ENCODE assay signal across 8 cellular contexts in genomic region chr14:36069535-36069900, GRCh38.
A peak's percentile ranks its signal among the peaks of the same experiment; 100 is the strongest.
DNase-seq lines count a peak whose midpoint lies in the region; ATAC-seq and TF ChIP-seq lines count a peak whose summit lies in the region.

No MANE protein-coding gene starts in this region.

- peak; percentile 32 for DNase-seq in AG10803 (ENCODE audit: low read depth)
- peak; percentile 30 for DNase-seq in NCI-H2081 treated with DMSO at 0.1 percent for 48 hours (lab: John Stamatoyannopoulos, UW)
- peak; percentile 79 for DNase-seq in globus pallidus (ENCODE audit: low spot score)
- peak; percentile 7 for DNase-seq in prostate gland (ENCODE audit: low spot score)
- no peak for DNase-seq in activated CD4-positive, CD25-positive, alpha-beta regulatory T cell (lab: John Stamatoyannopoulos, UW)

- TF ChIP-seq CTCF in AG10803 (conservative IDR thresholded peaks at IDR 0.05; ENCODE audit: low read length) (peak; percentile 65), WI38 (IDR thresholded peaks at IDR 0.05; ENCODE audit: low read depth, low read length) (peak; percentile 51), prostate gland (IDR thresholded peaks at IDR 0.05) (peak in 3 of 4 experiments; percentile 32 to 34 (median 34))

- no peak for TF ChIP-seq POLR2A in prostate gland (IDR thresholded peaks at IDR 0.05)

- H3K27ac ChIP-seq in prostate gland: no peak overlapping the region

- intact Hi-C loops in prostate gland (cut with DNase I): no loop called here

- H3K4me1 ChIP-seq in prostate gland (replicated peaks): no peaks in the 10 kb centered on the region

- H3K9me3 ChIP-seq in prostate gland: no peaks in the 10 kb centered on the region

- H3K36me3 ChIP-seq in prostate gland: no peaks in the 10 kb centered on the region

- H3K4me3 ChIP-seq in AG10803 (ENCODE audit: low read length) (no peak overlapping the region), WI38 (ENCODE audit: low read depth, low read length) (no peak overlapping the region), prostate gland (no peak overlapping the region)

- H3K27me3 ChIP-seq in prostate gland (replicated peaks; ENCODE audit: insufficient read depth): no peaks in the 10 kb centered on the region

- ATAC-seq in GM18498 (IDR thresholded peaks at IDR 0.05; ENCODE audit: unreplicated experiment) (peak; percentile 73), HG02943 (IDR thresholded peaks at IDR 0.05; ENCODE audit: low read depth, unreplicated experiment) (peak; percentile 83)

- WGBS in prostate gland: 36% methylated on average over 2 of the region's 2 CpGs

Comparison
In these comparisons a context has a peak if more than half of its experiments do, and no peak if none do; other contexts are left out.
1. DNase-seq: peak in AG10803 (single experiment), NCI-H2081 treated with DMSO at 0.1 percent for 48 hours (single experiment), globus pallidus (single experiment) and prostate gland (single experiment); none in activated CD4-positive, CD25-positive, alpha-beta regulatory T cell (0 of 4).
2. Peak in every context shown above with its lines, with median percentiles within 50 percentile points of each other: CTCF ChIP-seq.